2 cellular contexts compared by ENCODE assay signal in the genomic region with DNA sequence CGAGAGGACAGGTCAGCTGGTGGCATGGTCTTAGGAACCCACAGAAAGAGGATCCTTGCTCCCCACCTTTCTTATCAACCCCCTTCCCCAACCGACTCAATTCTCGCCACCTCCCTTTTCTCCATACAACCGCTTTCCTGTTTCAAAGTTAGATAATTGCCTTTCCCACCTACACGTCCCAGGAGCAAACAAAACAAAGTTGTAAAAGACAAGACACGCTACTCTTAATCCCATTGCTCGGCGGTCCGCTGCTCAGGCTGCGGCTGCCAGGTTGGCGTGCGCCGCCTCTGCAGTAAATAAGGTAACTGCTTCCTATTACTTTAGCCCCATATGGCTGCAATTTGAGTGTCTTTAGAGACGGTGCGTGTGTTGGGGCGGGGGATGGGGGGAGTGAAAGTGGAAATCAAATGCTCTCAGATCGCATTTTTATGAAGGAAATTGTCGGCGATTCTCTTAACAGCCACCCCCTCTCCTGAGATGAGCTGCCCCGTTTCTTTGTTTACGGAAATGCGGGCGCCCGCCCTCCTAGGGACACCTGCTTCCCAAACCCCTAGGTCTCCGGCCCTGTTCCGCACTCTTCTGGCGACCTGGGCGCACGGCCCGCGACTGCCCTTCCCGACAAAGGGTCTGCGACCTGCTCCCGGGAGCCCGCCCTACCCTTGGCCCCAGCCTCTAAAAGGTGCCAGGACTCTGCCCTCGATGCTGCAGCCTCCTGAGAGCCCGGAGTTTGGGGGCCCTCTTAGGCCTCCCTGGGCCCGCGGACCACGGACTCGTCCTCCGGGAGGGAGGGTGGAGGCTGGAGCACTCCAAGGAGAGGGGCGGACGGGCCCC.
TF ChIP-seq lines count a peak whose summit lies in the region.

No MANE protein-coding gene starts in this region.

TF ChIP-seq in GM12878, 131 proteins besides CTCF, POLR2A, EP300 and RAD21 (continues in another document):
- TF ChIP-seq CREB1 (IDR thresholded peaks at IDR 0.05; ENCODE audit: low read depth) = no peak; the same call in 1 of the 2 replicates
- TF ChIP-seq, protein P1, sequence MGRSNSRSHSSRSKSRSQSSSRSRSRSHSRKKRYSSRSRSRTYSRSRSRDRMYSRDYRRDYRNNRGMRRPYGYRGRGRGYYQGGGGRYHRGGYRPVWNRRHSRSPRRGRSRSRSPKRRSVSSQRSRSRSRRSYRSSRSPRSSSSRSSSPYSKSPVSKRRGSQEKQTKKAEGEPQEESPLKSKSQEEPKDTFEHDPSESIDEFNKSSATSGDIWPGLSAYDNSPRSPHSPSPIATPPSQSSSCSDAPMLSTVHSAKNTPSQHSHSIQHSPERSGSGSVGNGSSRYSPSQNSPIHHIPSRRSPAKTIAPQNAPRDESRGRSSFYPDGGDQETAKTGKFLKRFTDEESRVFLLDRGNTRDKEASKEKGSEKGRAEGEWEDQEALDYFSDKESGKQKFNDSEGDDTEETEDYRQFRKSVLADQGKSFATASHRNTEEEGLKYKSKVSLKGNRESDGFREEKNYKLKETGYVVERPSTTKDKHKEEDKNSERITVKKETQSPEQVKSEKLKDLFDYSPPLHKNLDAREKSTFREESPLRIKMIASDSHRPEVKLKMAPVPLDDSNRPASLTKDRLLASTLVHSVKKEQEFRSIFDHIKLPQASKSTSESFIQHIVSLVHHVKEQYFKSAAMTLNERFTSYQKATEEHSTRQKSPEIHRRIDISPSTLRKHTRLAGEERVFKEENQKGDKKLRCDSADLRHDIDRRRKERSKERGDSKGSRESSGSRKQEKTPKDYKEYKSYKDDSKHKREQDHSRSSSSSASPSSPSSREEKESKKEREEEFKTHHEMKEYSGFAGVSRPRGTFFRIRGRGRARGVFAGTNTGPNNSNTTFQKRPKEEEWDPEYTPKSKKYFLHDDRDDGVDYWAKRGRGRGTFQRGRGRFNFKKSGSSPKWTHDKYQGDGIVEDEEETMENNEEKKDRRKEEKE (IDR thresholded peaks at IDR 0.05) = no peak
- no peak for TF ChIP-seq GATAD2B (conservative IDR thresholded peaks at IDR 0.05; ENCODE audit: low read depth)
- TF ChIP-seq SP1 (IDR thresholded peaks at IDR 0.05; ENCODE audit: low read depth, low read length) = no peak
- TF ChIP-seq, protein P2, sequence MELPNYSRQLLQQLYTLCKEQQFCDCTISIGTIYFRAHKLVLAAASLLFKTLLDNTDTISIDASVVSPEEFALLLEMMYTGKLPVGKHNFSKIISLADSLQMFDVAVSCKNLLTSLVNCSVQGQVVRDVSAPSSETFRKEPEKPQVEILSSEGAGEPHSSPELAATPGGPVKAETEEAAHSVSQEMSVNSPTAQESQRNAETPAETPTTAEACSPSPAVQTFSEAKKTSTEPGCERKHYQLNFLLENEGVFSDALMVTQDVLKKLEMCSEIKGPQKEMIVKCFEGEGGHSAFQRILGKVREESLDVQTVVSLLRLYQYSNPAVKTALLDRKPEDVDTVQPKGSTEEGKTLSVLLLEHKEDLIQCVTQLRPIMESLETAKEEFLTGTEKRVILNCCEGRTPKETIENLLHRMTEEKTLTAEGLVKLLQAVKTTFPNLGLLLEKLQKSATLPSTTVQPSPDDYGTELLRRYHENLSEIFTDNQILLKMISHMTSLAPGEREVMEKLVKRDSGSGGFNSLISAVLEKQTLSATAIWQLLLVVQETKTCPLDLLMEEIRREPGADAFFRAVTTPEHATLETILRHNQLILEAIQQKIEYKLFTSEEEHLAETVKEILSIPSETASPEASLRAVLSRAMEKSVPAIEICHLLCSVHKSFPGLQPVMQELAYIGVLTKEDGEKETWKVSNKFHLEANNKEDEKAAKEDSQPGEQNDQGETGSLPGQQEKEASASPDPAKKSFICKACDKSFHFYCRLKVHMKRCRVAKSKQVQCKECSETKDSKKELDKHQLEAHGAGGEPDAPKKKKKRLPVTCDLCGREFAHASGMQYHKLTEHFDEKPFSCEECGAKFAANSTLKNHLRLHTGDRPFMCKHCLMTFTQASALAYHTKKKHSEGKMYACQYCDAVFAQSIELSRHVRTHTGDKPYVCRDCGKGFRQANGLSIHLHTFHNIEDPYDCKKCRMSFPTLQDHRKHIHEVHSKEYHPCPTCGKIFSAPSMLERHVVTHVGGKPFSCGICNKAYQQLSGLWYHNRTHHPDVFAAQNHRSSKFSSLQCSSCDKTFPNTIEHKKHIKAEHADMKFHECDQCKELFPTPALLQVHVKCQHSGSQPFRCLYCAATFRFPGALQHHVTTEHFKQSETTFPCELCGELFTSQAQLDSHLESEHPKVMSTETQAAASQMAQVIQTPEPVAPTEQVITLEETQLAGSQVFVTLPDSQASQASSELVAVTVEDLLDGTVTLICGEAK (IDR thresholded peaks at IDR 0.05; ENCODE audit: borderline replicate concordance) = peak; percentile 51
- TF ChIP-seq IRF4 (IDR thresholded peaks at IDR 0.05; ENCODE audit: low read depth, low read length) = no peak
- peak; percentile 32 for TF ChIP-seq HCFC1 (IDR thresholded peaks at IDR 0.05; ENCODE audit: low read length)
- TF ChIP-seq PAX8 (IDR thresholded peaks at IDR 0.05) = no peak
- TF ChIP-seq, protein P3, sequence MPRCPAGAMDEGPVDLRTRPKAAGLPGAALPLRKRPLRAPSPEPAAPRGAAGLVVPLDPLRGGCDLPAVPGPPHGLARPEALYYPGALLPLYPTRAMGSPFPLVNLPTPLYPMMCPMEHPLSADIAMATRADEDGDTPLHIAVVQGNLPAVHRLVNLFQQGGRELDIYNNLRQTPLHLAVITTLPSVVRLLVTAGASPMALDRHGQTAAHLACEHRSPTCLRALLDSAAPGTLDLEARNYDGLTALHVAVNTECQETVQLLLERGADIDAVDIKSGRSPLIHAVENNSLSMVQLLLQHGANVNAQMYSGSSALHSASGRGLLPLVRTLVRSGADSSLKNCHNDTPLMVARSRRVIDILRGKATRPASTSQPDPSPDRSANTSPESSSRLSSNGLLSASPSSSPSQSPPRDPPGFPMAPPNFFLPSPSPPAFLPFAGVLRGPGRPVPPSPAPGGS (IDR thresholded peaks at IDR 0.05; ENCODE audit: borderline replicate concordance, insufficient read depth, low read depth, low read length, poor library complexity, severe bottlenecking) = no peak
- TF ChIP-seq NFXL1 (IDR thresholded peaks at IDR 0.05; ENCODE audit: borderline replicate concordance) = no peak
- peak; percentile 29; the same call in 1 of the 3 replicates for TF ChIP-seq POU2F2 (IDR thresholded peaks at IDR 0.05; ENCODE audit: borderline replicate concordance, low read depth, low read length)
- TF ChIP-seq, protein P4, sequence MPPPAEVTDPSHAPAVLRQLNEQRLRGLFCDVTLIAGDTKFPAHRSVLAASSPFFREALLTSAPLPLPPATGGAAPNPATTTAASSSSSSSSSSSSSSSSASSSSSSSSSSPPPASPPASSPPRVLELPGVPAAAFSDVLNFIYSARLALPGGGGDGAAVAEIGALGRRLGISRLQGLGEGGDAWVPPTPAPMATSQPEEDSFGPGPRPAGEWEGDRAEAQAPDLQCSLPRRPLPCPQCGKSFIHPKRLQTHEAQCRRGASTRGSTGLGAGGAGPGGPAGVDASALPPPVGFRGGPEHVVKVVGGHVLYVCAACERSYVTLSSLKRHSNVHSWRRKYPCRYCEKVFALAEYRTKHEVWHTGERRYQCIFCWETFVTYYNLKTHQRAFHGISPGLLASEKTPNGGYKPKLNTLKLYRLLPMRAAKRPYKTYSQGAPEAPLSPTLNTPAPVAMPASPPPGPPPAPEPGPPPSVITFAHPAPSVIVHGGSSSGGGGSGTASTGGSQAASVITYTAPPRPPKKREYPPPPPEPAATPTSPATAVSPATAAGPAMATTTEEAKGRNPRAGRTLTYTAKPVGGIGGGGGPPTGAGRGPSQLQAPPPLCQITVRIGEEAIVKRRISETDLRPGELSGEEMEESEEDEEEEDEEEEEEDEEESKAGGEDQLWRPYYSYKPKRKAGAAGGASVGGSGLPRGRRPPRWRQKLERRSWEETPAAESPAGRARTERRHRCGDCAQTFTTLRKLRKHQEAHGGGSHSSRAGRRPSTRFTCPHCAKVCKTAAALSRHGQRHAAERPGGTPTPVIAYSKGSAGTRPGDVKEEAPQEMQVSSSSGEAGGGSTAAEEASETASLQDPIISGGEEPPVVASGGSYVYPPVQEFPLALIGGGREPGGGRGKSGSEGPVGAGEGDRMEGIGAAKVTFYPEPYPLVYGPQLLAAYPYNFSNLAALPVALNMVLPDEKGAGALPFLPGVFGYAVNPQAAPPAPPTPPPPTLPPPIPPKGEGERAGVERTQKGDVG (CRISPR knock-in tag; IDR thresholded peaks at IDR 0.05) = no peak

TF ChIP-seq in neural cell, 6 proteins besides CTCF, POLR2A, EP300 and RAD21:
- TF ChIP-seq MXI1 (conservative IDR thresholded peaks at IDR 0.05; ENCODE audit: poor library complexity, severe bottlenecking) (peak; percentile 22), POLR2AphosphoS5 (IDR thresholded peaks at IDR 0.05) (peak; percentile 59), TAF1 (IDR thresholded peaks at IDR 0.05; ENCODE audit: low read depth) (no peak)
